10 cellular contexts compared by ENCODE assay signal in genomic region chr7:129438839-129439640, GRCh38. TPM values are rescaled to one million over a fixed set of nuclear protein-coding genes. Genes with fewer than 3 reads are reported as not detected.
DNase-seq lines count a peak whose midpoint lies in the region; ATAC-seq and TF ChIP-seq lines count a peak whose summit lies in the region.
"Had no signal": no experiment of that assay in that cellular context is flagged by ENCODE, and none has a peak within 500 bp of the region (broad histone marks: within the 10 kb centered on the region; RNA-seq: fewer than 3 reads in every experiment).

No MANE protein-coding gene starts in this region.

- H2AK5ac ChIP-seq in mesenchymal stem cell (ENCODE audit: low read length, severe bottlenecking): no peak overlapping the region

- intact Hi-C loops in A673 (cut with micrococcal nuclease; ENCODE audit: unreplicated experiment): no loop called here

- no peak overlapping the region for H2AFZ ChIP-seq in mesenchymal stem cell (ENCODE audit: low read depth, low read length)

- H2BK5ac ChIP-seq in mesenchymal stem cell (ENCODE audit: low read depth, low read length, poor library complexity, severe bottlenecking): no peak overlapping the region

- H3K27me3 ChIP-seq in A673 (replicated peaks; ENCODE audit: insufficient read depth, low read depth, low read length, poor library complexity) (no peaks in the 10 kb centered on the region), MG63 (no peaks in the 10 kb centered on the region), mesenchymal stem cell (ENCODE audit: control insufficient read depth in 1 of 2, insufficient read depth in 1 of 2, low read length in 2 of 2) (peaks cover 0 to 8% of the 10 kb centered on the region in 2 experiments)

- H3K4me3 ChIP-seq in A673 (ENCODE audit: low read depth, low read length, poor library complexity, severe bottlenecking) (no peak overlapping the region), MG63 (no peak overlapping the region), mesenchymal stem cell (ENCODE audit: insufficient read depth in 1 of 2, low read depth in 1 of 2, low read length in 2 of 2) (no peak overlapping the region)

- peaks cover 3% of the 10 kb centered on the region for H3K79me1 ChIP-seq in mesenchymal stem cell (replicated peaks; ENCODE audit: low read length, poor library complexity, severe bottlenecking)

- 14% methylated on average over 1 of the region's 5 CpGs for WGBS in mesenchymal stem cell

- H2BK12ac ChIP-seq in mesenchymal stem cell (ENCODE audit: low read length in 2 of 2): no peak overlapping the region

- H2BK15ac ChIP-seq in mesenchymal stem cell (ENCODE audit: low read depth, poor library complexity, severe bottlenecking): no peak overlapping the region

- BruUV-seq in A673 (replicated peaks; lab: Mats Ljungman, UMichigan): no TSS peak

- POLR2A ChIA-PET in A673 (lab: Charles Lee; ENCODE audit: low non-redundant PET): no interaction called here

- H3K23ac ChIP-seq in mesenchymal stem cell (ENCODE audit: low read length in 2 of 2): no peak overlapping the region

- ATAC-seq in activated T-helper 17 cell treated with anti-CD3 and anti-CD28 coated beads, Interleukin-2, amount 50 U/mL, for 72 hours (replicated peaks): peak; percentile 82
- no peak for ATAC-seq in HG03159 (IDR thresholded peaks at IDR 0.05; ENCODE audit: unreplicated experiment)
- ATAC-seq in HG02973 (IDR thresholded peaks at IDR 0.05; ENCODE audit: unreplicated experiment): no peak

- CTCF ChIA-PET in A673 (lab: Charles Lee): no interaction called here

- H3K27ac ChIP-seq in A673 (ENCODE audit: low read depth, low read length, poor library complexity, severe bottlenecking) (peak overlapping the region; percentile 40), mesenchymal stem cell (ENCODE audit: low read length, poor library complexity, severe bottlenecking) (no peak overlapping the region)

- DNase-seq in A673 (ENCODE audit: low spot score): peak; percentile 62
- DNase-seq in MG63: peak; percentile 17
- peak; percentile 50 for DNase-seq in mesenchymal stem cell
- no peak for DNase-seq in GF-D8 (lab: John Stamatoyannopoulos, UW)
- no peak for DNase-seq in iPS-NIHi11 (ENCODE audit: low spot score)
- DNase-seq: DMS79 had no signal

- TF ChIP-seq CTCF in A673 (conservative IDR thresholded peaks at IDR 0.05; ENCODE audit: low read depth, low read length): no peak

- H3K36me3 ChIP-seq in A673 (ENCODE audit: insufficient read depth, low read length, poor library complexity, severe bottlenecking): peaks cover 3% of the 10 kb centered on the region
- no peaks in the 10 kb centered on the region for H3K36me3 ChIP-seq in MG63
- H3K36me3 ChIP-seq in mesenchymal stem cell (ENCODE audit: control insufficient read depth in 1 of 2, insufficient read depth in 2 of 2, low read depth in 1 of 2, low read length in 2 of 2): no peaks in the 10 kb centered on the region

- H3K4me1 Mint-ChIP-seq in activated T-helper 17 cell treated with anti-CD3 and anti-CD28 coated beads, Interleukin-2, amount 50 U/mL, for 72 hours: peaks cover 31% of the 10 kb centered on the region

- peak overlapping the region; percentile 69 for H3K4me3 Mint-ChIP-seq in activated T-helper 17 cell treated with anti-CD3 and anti-CD28 coated beads, Interleukin-2, amount 50 U/mL, for 72 hours
- H3K4me3 Mint-ChIP-seq: dendritic cell treated with granulocyte-macrophage colony-stimulating factor and Interleukin-4, amounts not matched to agents 40 ng/mL and 50 ng/mL, for 4 days had no signal

- H3K9ac ChIP-seq in mesenchymal stem cell (ENCODE audit: low read length): no peak overlapping the region

- no peak overlapping the region for H3K4me2 ChIP-seq in mesenchymal stem cell (ENCODE audit: low read length, poor library complexity, severe bottlenecking)

- H3K36me3 Mint-ChIP-seq in activated T-helper 17 cell treated with anti-CD3 and anti-CD28 coated beads, Interleukin-2, amount 50 U/mL, for 72 hours (ENCODE audit: low read depth): peaks cover 57% of the 10 kb centered on the region

- no peak overlapping the region for H4K91ac ChIP-seq in mesenchymal stem cell (ENCODE audit: low read length)

- no peak overlapping the region for H3K4ac ChIP-seq in mesenchymal stem cell (ENCODE audit: low read depth in 1 of 2, low read length in 2 of 2)

- H3K4me1 ChIP-seq in A673 (ENCODE audit: insufficient read depth, low read length, poor library complexity, severe bottlenecking) (peaks cover 16% of the 10 kb centered on the region), mesenchymal stem cell (ENCODE audit: control insufficient read depth, insufficient read depth, low read depth, low read length) (peaks cover 2% of the 10 kb centered on the region)

- no peak overlapping the region for H4K8ac ChIP-seq in mesenchymal stem cell (ENCODE audit: low read length)

- H3K14ac ChIP-seq in mesenchymal stem cell (ENCODE audit: low read length in 2 of 2): no peak overlapping the region

- H3K27me3 Mint-ChIP-seq in activated T-helper 17 cell treated with anti-CD3 and anti-CD28 coated beads, Interleukin-2, amount 50 U/mL, for 72 hours: peaks cover 5% of the 10 kb centered on the region

- H3K18ac ChIP-seq in mesenchymal stem cell (ENCODE audit: low read depth in 1 of 2, low read length in 2 of 2): peak overlapping the region in 1 of 2 experiments; percentile 9

- no peaks in the 10 kb centered on the region for H3K9me3 Mint-ChIP-seq in activated T-helper 17 cell treated with anti-CD3 and anti-CD28 coated beads, Interleukin-2, amount 50 U/mL, for 72 hours
- H3K9me3 Mint-ChIP-seq: dendritic cell treated with granulocyte-macrophage colony-stimulating factor and Interleukin-4, amounts not matched to agents 40 ng/mL and 50 ng/mL, for 4 days had no signal

- H2BK120ac ChIP-seq in mesenchymal stem cell (ENCODE audit: low read depth, low read length): no peak overlapping the region

- peak overlapping the region; percentile 90 for H3K27ac Mint-ChIP-seq in activated T-helper 17 cell treated with anti-CD3 and anti-CD28 coated beads, Interleukin-2, amount 50 U/mL, for 72 hours
- H3K27ac Mint-ChIP-seq: dendritic cell treated with granulocyte-macrophage colony-stimulating factor and Interleukin-4, amounts not matched to agents 40 ng/mL and 50 ng/mL, for 4 days had no signal

- no peaks in the 10 kb centered on the region for H3K9me3 ChIP-seq in A673 (ENCODE audit: low read depth, low read length, poor library complexity, severe bottlenecking)
- no peaks in the 10 kb centered on the region for H3K9me3 ChIP-seq in MG63
- no peaks in the 10 kb centered on the region for H3K9me3 ChIP-seq in mesenchymal stem cell (ENCODE audit: control insufficient read depth, low read length)

RNA-seq across cellular contexts. Expression of gene STRIP2, which starts 4.8 kb away (rescaled TPM):
- total RNA-seq in A673 (2021): 9.1 and 10.7 TPM in 2 replicates
- 1.3 and 2.3 TPM in 2 replicates for total RNA-seq in MG63 (2014; rRNA removed; shearing (Covaris generic); ENCODE audit: low replicate concordance)
- total RNA-seq in activated T-helper 17 cell treated with anti-CD3 and anti-CD28 coated beads, Interleukin-2, amount 50 U/mL, for 72 hours: 10 to 100 TPM; 51.7 to 78.4 TPM
- 0.76 TPM for polyA plus RNA-seq in mesenchymal stem cell (2013, experiment 1 of 2)
- 0.93 TPM for polyA plus RNA-seq in mesenchymal stem cell (2013, experiment 2 of 2)

Comparison
In these comparisons a context has a peak if more than half of its experiments do, and no peak if none do; other contexts are left out.
1. DNase-seq: peak in A673 (single experiment), MG63 (single experiment) and mesenchymal stem cell (single experiment); none in GF-D8 (single experiment) and iPS-NIHi11 (single experiment).